18 cellular contexts compared by ENCODE assay signal in genomic region chr11:64400667-64401066, GRCh38. TPM values are rescaled to one million over a fixed set of nuclear protein-coding genes. Genes with fewer than 3 reads are reported as not detected.
DNase-seq lines count a peak whose midpoint lies in the region; ATAC-seq and TF ChIP-seq lines count a peak whose summit lies in the region.
"Had no signal": no experiment of that assay in that cellular context is flagged by ENCODE, and none has a peak within 500 bp of the region (broad histone marks: within the 10 kb centered on the region; RNA-seq: fewer than 3 reads in every experiment).

No MANE protein-coding gene starts in this region.

- H3K27ac ChIP-seq in HCT116 (ENCODE audit: low read depth, low read length) (no peak overlapping the region), PC-9 (0 out of 2 replicates have a peak overlapping the region, but pooled peaks have one; percentile 9), stomach (no peak overlapping the region), caudate nucleus (ENCODE audit: low read depth, low read length) (no peak overlapping the region)
- H3K27ac ChIP-seq: SJSA1 had no signal

- TF ChIP-seq POLR2A in HCT116 (IDR thresholded peaks at IDR 0.05; ENCODE audit: borderline replicate concordance, extremely low read depth, insufficient read depth, insufficient read length) (no peak), stomach (IDR thresholded peaks at IDR 0.05) (no peak)

- intact Hi-C loops in HCT116 (cut with micrococcal nuclease) (no loop called here), PC-9 (cut with micrococcal nuclease; ENCODE audit: unreplicated experiment) (no loop called here), stomach (cut with DNase I; ENCODE audit: low total_unique reads) (no loop called here)

- peak; percentile 9 for DNase-seq in NCI-H2196 (lab: John Stamatoyannopoulos, UW; ENCODE audit: unreplicated experiment)
- no peak for DNase-seq in NCI-H2196 treated with DMSO at 0.1 percent for 48 hours (lab: John Stamatoyannopoulos, UW; ENCODE audit: unreplicated experiment)
- DNase-seq in HCT116 (ENCODE audit: low read depth, low spot score): no peak
- no peak for DNase-seq in PC-9
- DNase-seq in stomach: peak; percentile 38
- no peak for DNase-seq in caudate nucleus (lab: John Stamatoyannopoulos, UW)
- DNase-seq: Caco-2; CD4-positive, alpha-beta memory T cell; GF-D8; KG1; NCI-H1092 treated with DMSO at 0.1 percent for 48 hours; NCI-H1930; NCI-H2107; NCI-H446 treated with DMSO at 0.1 percent for 48 hours; NCI-H526; T-cell had no signal

- H3K4me2 ChIP-seq in HCT116 (ENCODE audit: low read length) (peak overlapping the region; percentile 54), PC-9 (peak overlapping the region; percentile 49)

- POLR2A ChIA-PET in HCT116 (lab: Charles Lee): interaction anchor here (1.7 kb wide), 1 partner anchor 12 kb away, joined by 4 read pairs; no protein-coding TSS in a partner anchor
- POLR2A ChIA-PET in PC-9 (lab: Charles Lee; ENCODE audit: unreplicated experiment): no interaction called here

- no peaks in the 10 kb centered on the region for H3K79me2 ChIP-seq in HCT116 (ENCODE audit: insufficient read depth, low read length)
- H3K79me2 ChIP-seq in PC-9 (ENCODE audit: low read depth): no peaks in the 10 kb centered on the region

- H3K4me3 ChIP-seq in HCT116 (replicated peaks in 1 of 2; ENCODE audit: low read depth in 1 of 2, low read length in 2 of 2): no peak overlapping the region
- H3K4me3 ChIP-seq in PC-9: no peak overlapping the region
- no peak overlapping the region for H3K4me3 ChIP-seq in stomach
- H3K4me3 ChIP-seq: SJSA1 had no signal

- RAD21 ChIA-PET in HCT116 (lab: Charles Lee; ENCODE audit: low non-redundant PET in 1 of 2, low total read pairs in 2 of 2, uncharacterized antibody in 2 of 2, unreplicated experiment in 2 of 2): no interaction called here

- no peaks in the 10 kb centered on the region for H3K9me3 ChIP-seq in HCT116 (ENCODE audit: control insufficient read depth in 1 of 2, insufficient read depth in 1 of 2, low read depth in 1 of 2, low read length in 2 of 2)
- no peaks in the 10 kb centered on the region for H3K9me3 ChIP-seq in PC-9 (ENCODE audit: insufficient read depth, low read depth)
- no peaks in the 10 kb centered on the region for H3K9me3 ChIP-seq in stomach

- 19 to 67% (median 42%) methylated on average over 3 of the region's 3 CpGs for WGBS in stomach, 5 donors

- no peak for TF ChIP-seq EP300 in stomach (IDR thresholded peaks at IDR 0.05)

- BruUV-seq in HCT116 (replicated peaks; lab: Mats Ljungman, UMichigan) (no TSS peak), PC-9 (replicated peaks; lab: Mats Ljungman, UMichigan) (no TSS peak)

- no peaks in the 10 kb centered on the region for H3K9me2 ChIP-seq in HCT116 (ENCODE audit: insufficient read depth)
- no peaks in the 10 kb centered on the region for H3K9me2 ChIP-seq in PC-9 (ENCODE audit: insufficient read depth)

- H3F3A ChIP-seq in PC-9 (ENCODE audit: insufficient read depth, low read depth): peaks cover 7% of the 10 kb centered on the region

- no peak for TF ChIP-seq RAD21 in HCT116 (IDR thresholded peaks at IDR 0.05; ENCODE audit: low read depth)

- H4K20me1 ChIP-seq in HCT116 (ENCODE audit: insufficient read depth) (no peaks in the 10 kb centered on the region), PC-9 (ENCODE audit: insufficient read depth) (no peaks in the 10 kb centered on the region)

- H3K4me1 ChIP-seq in HCT116 (ENCODE audit: control insufficient read depth in 1 of 2, insufficient read depth in 2 of 2, low read length in 2 of 2) (peaks cover 6 to 12% of the 10 kb centered on the region in 2 experiments), PC-9 (replicated peaks; ENCODE audit: insufficient read depth) (peaks cover 19% of the 10 kb centered on the region), stomach (peaks cover 0 to 16% (median 11%) of the 10 kb centered on the region in 4 donors)
- H3K4me1 ChIP-seq: SJSA1 had no signal

- no peak; the same call in 1 of the 2 replicates for ATAC-seq in HCT116
- no peak for ATAC-seq in HG02623 (IDR thresholded peaks at IDR 0.05; ENCODE audit: unreplicated experiment)
- ATAC-seq: T-cell had no signal

- H3K9ac ChIP-seq in HCT116 (ENCODE audit: low read length): no peak overlapping the region

- H3K36me3 ChIP-seq in HCT116 (ENCODE audit: control insufficient read depth in 1 of 2, insufficient read depth in 2 of 2, low read length in 2 of 2) (no peaks in the 10 kb centered on the region), PC-9 (ENCODE audit: low read depth) (no peaks in the 10 kb centered on the region), stomach (no peaks in the 10 kb centered on the region)
- H3K36me3 ChIP-seq: SJSA1 had no signal

- no peak overlapping the region for H2AFZ ChIP-seq in HCT116 (ENCODE audit: low read depth, low read length, poor library complexity, severe bottlenecking)
- H2AFZ ChIP-seq in PC-9: no peak overlapping the region

- no peak for TF ChIP-seq CTCF in HCT116 (IDR thresholded peaks at IDR 0.05 in 2 of 3, conservative IDR thresholded peaks at IDR 0.05 in 1 of 3; ENCODE audit: borderline replicate concordance in 1 of 3, insufficient read depth in 1 of 3, low read depth in 2 of 3, low read length in 2 of 3)
- TF ChIP-seq CTCF in PC-9 (conservative IDR thresholded peaks at IDR 0.05): no peak
- no peak for TF ChIP-seq CTCF in stomach (IDR thresholded peaks at IDR 0.05)

- no peaks in the 10 kb centered on the region for H3K27me3 ChIP-seq in HCT116 (ENCODE audit: insufficient read depth, low read length)
- no peaks in the 10 kb centered on the region for H3K27me3 ChIP-seq in PC-9 (ENCODE audit: insufficient read depth, low read depth)
- H3K27me3 ChIP-seq in stomach: peaks cover 0 to 24% (median 0%) of the 10 kb centered on the region in 3 donors

- CTCF ChIA-PET in HCT116 (lab: Charles Lee): no interaction called here
- CTCF ChIA-PET in PC-9 (lab: Charles Lee): interaction anchor here (1.2 kb wide), 2 partner anchors 14 to 44 kb away, joined by 3 to 4 read pairs; no protein-coding TSS in a partner anchor

TF ChIP-seq in HCT116, 20 proteins besides CTCF, POLR2A, EP300 and RAD21:
- TF ChIP-seq TCF7L2 (IDR thresholded peaks at IDR 0.05; ENCODE audit: borderline replicate concordance, extremely low read depth, insufficient read depth, insufficient read length) (no peak), ELF1 (IDR thresholded peaks at IDR 0.05; ENCODE audit: borderline replicate concordance, low read depth) (no peak), POLR2AphosphoS5 (IDR thresholded peaks at IDR 0.05; ENCODE audit: low read depth, low read length) (no peak), SIN3A (IDR thresholded peaks at IDR 0.05; ENCODE audit: low read depth) (no peak), FOSL1 (IDR thresholded peaks at IDR 0.05; ENCODE audit: low read depth) (no peak), ATF3 (IDR thresholded peaks at IDR 0.05) (no peak), CEBPB (IDR thresholded peaks at IDR 0.05; ENCODE audit: low read depth) (no peak), ZNF274 (IDR thresholded peaks at IDR 0.05; ENCODE audit: low read depth, low read length) (no peak), CBX3 (IDR thresholded peaks at IDR 0.05; ENCODE audit: low read depth) (no peak)
- TF ChIP-seq, protein P1, sequence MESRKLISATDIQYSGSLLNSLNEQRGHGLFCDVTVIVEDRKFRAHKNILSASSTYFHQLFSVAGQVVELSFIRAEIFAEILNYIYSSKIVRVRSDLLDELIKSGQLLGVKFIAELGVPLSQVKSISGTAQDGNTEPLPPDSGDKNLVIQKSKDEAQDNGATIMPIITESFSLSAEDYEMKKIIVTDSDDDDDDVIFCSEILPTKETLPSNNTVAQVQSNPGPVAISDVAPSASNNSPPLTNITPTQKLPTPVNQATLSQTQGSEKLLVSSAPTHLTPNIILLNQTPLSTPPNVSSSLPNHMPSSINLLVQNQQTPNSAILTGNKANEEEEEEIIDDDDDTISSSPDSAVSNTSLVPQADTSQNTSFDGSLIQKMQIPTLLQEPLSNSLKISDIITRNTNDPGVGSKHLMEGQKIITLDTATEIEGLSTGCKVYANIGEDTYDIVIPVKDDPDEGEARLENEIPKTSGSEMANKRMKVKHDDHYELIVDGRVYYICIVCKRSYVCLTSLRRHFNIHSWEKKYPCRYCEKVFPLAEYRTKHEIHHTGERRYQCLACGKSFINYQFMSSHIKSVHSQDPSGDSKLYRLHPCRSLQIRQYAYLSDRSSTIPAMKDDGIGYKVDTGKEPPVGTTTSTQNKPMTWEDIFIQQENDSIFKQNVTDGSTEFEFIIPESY (IDR thresholded peaks at IDR 0.05; ENCODE audit: extremely low read depth, insufficient replicate concordance, low read length): no peak
- TF ChIP-seq, protein P2, sequence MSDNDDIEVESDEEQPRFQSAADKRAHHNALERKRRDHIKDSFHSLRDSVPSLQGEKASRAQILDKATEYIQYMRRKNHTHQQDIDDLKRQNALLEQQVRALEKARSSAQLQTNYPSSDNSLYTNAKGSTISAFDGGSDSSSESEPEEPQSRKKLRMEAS (IDR thresholded peaks at IDR 0.05): no peak

RNA-seq across cellular contexts. Expression of gene RPS6KA4, which starts 41.7 kb away (rescaled TPM):
- 67.3 TPM for total RNA-seq in HCT116 (2021; ENCODE audit: unreplicated experiment)
- 47.4 and 53.2 TPM in 2 replicates for polyA plus RNA-seq in HCT116 (2012)
- total RNA-seq in PC-9 (2021): 60.6 and 64.3 TPM in 2 replicates
- total RNA-seq in stomach: 100 to 1,000 TPM in 1 of 5 donors, 10 to 100 TPM in 4; 15.4 to 103 (median 81.1) TPM
- 10 to 100 TPM; 18.5 to 22.8 (median 20.2) TPM for polyA plus RNA-seq in stomach

Comparison
In these comparisons a context has a peak if more than half of its experiments do, and no peak if none do; other contexts are left out.
1. DNase-seq: peak in NCI-H2196 (single experiment) and stomach (single experiment); none in NCI-H2196 treated with DMSO at 0.1 percent for 48 hours (single experiment), HCT116 (single experiment), PC-9 (0 of 2) and caudate nucleus (0 of 61).